In the genomic region with DNA sequence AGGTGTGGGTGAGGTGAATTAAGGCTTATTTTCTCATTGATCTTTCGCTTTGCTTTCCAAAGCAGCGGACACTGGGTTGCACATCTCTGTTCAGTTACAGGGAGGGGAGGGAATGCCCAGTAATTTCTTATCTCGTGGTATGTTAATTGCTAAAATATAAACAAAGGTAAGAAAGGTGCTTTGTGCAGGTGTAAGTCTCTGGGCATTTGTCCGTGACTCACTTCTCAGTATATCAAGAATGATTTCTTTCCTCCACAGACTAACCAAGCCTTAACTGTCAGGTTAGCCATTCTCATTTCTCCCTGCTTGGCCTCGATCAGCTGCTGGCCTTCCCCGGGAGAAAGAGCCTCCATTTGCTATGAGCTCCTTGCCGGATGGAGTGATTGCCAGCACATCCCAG, we compare ENCODE assay signal across 29 cellular contexts.
"Had no signal": no experiment of that assay in that cellular context is flagged by ENCODE, and none has a peak within 500 bp of the region (broad histone marks: within the 10 kb centered on the region; RNA-seq: fewer than 3 reads in every experiment).

No MANE protein-coding gene starts in this region.

- H3K27ac ChIP-seq: ascending aorta, breast epithelium, cardiac muscle cell, esophagus muscularis mucosa, foreskin keratinocyte, gastrocnemius medialis, WERI-Rb-1 had no signal

- H3K36me3 ChIP-seq: ascending aorta, breast epithelium, cardiac muscle cell, esophagus muscularis mucosa, gastrocnemius medialis, WERI-Rb-1 had no signal

- H3K4me1 ChIP-seq: ascending aorta, breast epithelium, esophagus muscularis mucosa, gastrocnemius medialis had no signal

- H3K4me3 ChIP-seq: ascending aorta, breast epithelium, cardiac muscle cell, esophagus muscularis mucosa, gastrocnemius medialis had no signal

- H3K27me3 ChIP-seq: ascending aorta, breast epithelium, cardiac muscle cell, esophagus muscularis mucosa, foreskin keratinocyte, gastrocnemius medialis had no signal

- H3K9me3 ChIP-seq: ascending aorta, breast epithelium, esophagus muscularis mucosa, gastrocnemius medialis had no signal

- ATAC-seq: activated CD4-positive, CD25-positive, alpha-beta regulatory T cell treated with anti-CD3 and anti-CD28 coated beads, Interleukin-2, amount 50 U/mL, for 24 hours; activated CD8-positive, alpha-beta T cell treated with anti-CD3 and anti-CD28 coated beads for 36 hours; activated naive CD4-positive, alpha-beta T cell treated with anti-CD3 and anti-CD28 coated beads, Interleukin-2, amount 50 U/mL, for 72 hours; activated T-cell treated with anti-CD3 and anti-CD28 coated beads, Interleukin-2, amount 50 U/mL, for 4 hours; activated T-helper 17 cell treated with anti-CD3 and anti-CD28 coated beads, Interleukin-2, amount 50 U/mL, for 72 hours; effector memory CD8-positive, alpha-beta T cell; foreskin keratinocyte; gastrocnemius medialis; T-helper 17 cell had no signal

- DNase-seq: activated B cell treated with CpG ODN at 0.5 μM for 24 hours; activated CD4-positive, alpha-beta T cell treated with anti-CD3 and anti-CD28 coated beads for 48 hours; activated CD4-positive, alpha-beta T cell treated with anti-CD3 and anti-CD28 coated beads, Interleukin-2, amount 50 U/mL, for 1 hour; activated CD4-positive, alpha-beta T cell treated with anti-CD3 and anti-CD28 coated beads, Interleukin-2, amount 50 U/mL, for 48 hours; activated CD8-positive, alpha-beta memory T cell treated with anti-CD3 and anti-CD28 coated beads for 24 hours; activated CD8-positive, alpha-beta T cell treated with anti-CD3 and anti-CD28 coated beads for 36 hours; activated effector memory CD4-positive, alpha-beta T cell treated with Interleukin-2 at 50 U/mL for 16 hours; activated naive CD4-positive, alpha-beta T cell treated with anti-CD3 and anti-CD28 coated beads for 36 hours; activated naive CD8-positive, alpha-beta T cell treated with anti-CD3 and anti-CD28 coated beads, Interleukin-2, amount 10 ng/mL, durations not matched to agents 7 days and 5 days; activated T-cell treated with anti-CD3 and anti-CD28 coated beads, Interleukin-2, amount 50 U/mL, for 4 hours; central memory CD4-positive, alpha-beta T cell; cortex of kidney; dermis blood vessel endothelial cell; effector CD4-positive, alpha-beta T cell; effector memory CD8-positive, alpha-beta T cell; erythroblast; foreskin keratinocyte; gastrocnemius medialis; T-helper 1 cell; T-helper 17 cell; T1000; WERI-Rb-1 had no signal
